Comparison of ENCODE assay signal across 16 cellular contexts in genomic region chr5:60102961-60103683, GRCh38.
DNase-seq lines count a peak whose midpoint lies in the region; ATAC-seq and TF ChIP-seq lines count a peak whose summit lies in the region.
"Had no signal": no experiment of that assay in that cellular context is flagged by ENCODE, and none has a peak within 500 bp of the region (broad histone marks: within the 10 kb centered on the region; RNA-seq: fewer than 3 reads in every experiment).

No MANE protein-coding gene starts in this region.

- no peaks in the 10 kb centered on the region for H4K20me1 ChIP-seq in neural progenitor cell (ENCODE audit: low read depth)

- H3K27ac ChIP-seq in endodermal cell (ENCODE audit: low read depth, low read length) (peak overlapping the region; percentile 88), neural progenitor cell (no peak overlapping the region), left ventricle myocardium inferior (replicated peaks) (no peak overlapping the region), gastrocnemius medialis (no peak overlapping the region)
- H3K27ac ChIP-seq: colonic mucosa, SJCRH30, transverse colon had no signal

- H3K79me2 ChIP-seq in neural progenitor cell (ENCODE audit: low read depth): no peaks in the 10 kb centered on the region

- H3K27me3 Mint-ChIP-seq in endodermal cell (ENCODE audit: insufficient read depth) (no peaks in the 10 kb centered on the region), neural progenitor cell (ENCODE audit: insufficient read depth, low read depth) (no peaks in the 10 kb centered on the region)
- no peaks in the 10 kb centered on the region for H3K27me3 Mint-ChIP-seq in activated naive CD4-positive, alpha-beta T cell treated with anti-CD3 and anti-CD28 coated beads, Interleukin-2, amount 10 ng/mL, durations not matched to agents 7 days and 5 days

- H3K4me1 Mint-ChIP-seq in endodermal cell (no peaks in the 10 kb centered on the region), neural progenitor cell (peaks cover 14% of the 10 kb centered on the region)
- no peaks in the 10 kb centered on the region for H3K4me1 Mint-ChIP-seq in activated naive CD4-positive, alpha-beta T cell treated with anti-CD3 and anti-CD28 coated beads, Interleukin-2, amount 10 ng/mL, durations not matched to agents 7 days and 5 days

- H3K36me3 ChIP-seq in endodermal cell (ENCODE audit: control insufficient read depth, insufficient read depth, low read length) (no peaks in the 10 kb centered on the region), neural progenitor cell (no peaks in the 10 kb centered on the region), left ventricle myocardium inferior (no peaks in the 10 kb centered on the region), gastrocnemius medialis (no peaks in the 10 kb centered on the region)
- H3K36me3 ChIP-seq: BE2C, colonic mucosa, SJCRH30, transverse colon had no signal

- ATAC-seq in gastrocnemius medialis: no peak

- no peak overlapping the region for H3K4me2 ChIP-seq in neural progenitor cell

- TF ChIP-seq CTCF in endodermal cell (conservative IDR thresholded peaks at IDR 0.05) (no peak), neural progenitor cell (IDR thresholded peaks at IDR 0.05) (no peak), left ventricle myocardium inferior (IDR thresholded peaks at IDR 0.05; ENCODE audit: borderline replicate concordance) (no peak), gastrocnemius medialis (IDR thresholded peaks at IDR 0.05 in 4 of 5, conservative IDR thresholded peaks at IDR 0.05 in 1 of 5) (no peak)

- no peaks in the 10 kb centered on the region for H3K36me3 Mint-ChIP-seq in endodermal cell (ENCODE audit: low read depth)
- no peaks in the 10 kb centered on the region for H3K36me3 Mint-ChIP-seq in neural progenitor cell
- no peaks in the 10 kb centered on the region for H3K36me3 Mint-ChIP-seq in activated naive CD4-positive, alpha-beta T cell treated with anti-CD3 and anti-CD28 coated beads, Interleukin-2, amount 10 ng/mL, durations not matched to agents 7 days and 5 days

- H3K27me3 ChIP-seq in endodermal cell (ENCODE audit: control insufficient read depth, insufficient read depth, low read length, poor library complexity, severe bottlenecking) (no peaks in the 10 kb centered on the region), neural progenitor cell (no peaks in the 10 kb centered on the region), left ventricle myocardium inferior (ENCODE audit: low read depth) (no peaks in the 10 kb centered on the region), gastrocnemius medialis (no peaks in the 10 kb centered on the region)
- H3K27me3 ChIP-seq: colonic mucosa, SJCRH30, transverse colon had no signal

- peaks cover 37% of the 10 kb centered on the region for H3K9me3 Mint-ChIP-seq in endodermal cell
- peaks cover 21% of the 10 kb centered on the region for H3K9me3 Mint-ChIP-seq in neural progenitor cell
- peaks cover 13% of the 10 kb centered on the region for H3K9me3 Mint-ChIP-seq in activated naive CD4-positive, alpha-beta T cell treated with anti-CD3 and anti-CD28 coated beads, Interleukin-2, amount 10 ng/mL, durations not matched to agents 7 days and 5 days

- H3K27ac Mint-ChIP-seq in endodermal cell (no peak overlapping the region), neural progenitor cell (peak overlapping the region; percentile 95)
- H3K27ac Mint-ChIP-seq in activated naive CD4-positive, alpha-beta T cell treated with anti-CD3 and anti-CD28 coated beads, Interleukin-2, amount 10 ng/mL, durations not matched to agents 7 days and 5 days: no peak overlapping the region

- no peak overlapping the region for H2AFZ ChIP-seq in neural progenitor cell (replicated peaks)

- no peak for TF ChIP-seq POLR2A in gastrocnemius medialis (IDR thresholded peaks at IDR 0.05)

- H3K4me3 ChIP-seq in endodermal cell (ENCODE audit: low read length) (no peak overlapping the region), neural progenitor cell (no peak overlapping the region), left ventricle myocardium inferior (no peak overlapping the region), gastrocnemius medialis (no peak overlapping the region)
- H3K4me3 ChIP-seq: colonic mucosa, SJCRH30, transverse colon had no signal

- H3K9ac ChIP-seq in endodermal cell (ENCODE audit: extremely low read depth, low read length, poor library complexity, severe bottlenecking) (no peak overlapping the region), neural progenitor cell (no peak overlapping the region)

- DNase-seq in Caki2 (ENCODE audit: low read depth) (peak; percentile 23), SK-MEL-5 (ENCODE audit: low read depth, low spot score) (peak; percentile 14), endodermal cell (no peak), neural progenitor cell (ENCODE audit: low spot score) (no peak), left ventricle myocardium inferior (no peak), gastrocnemius medialis (no peak), GM03348 (ENCODE audit: low spot score) (no peak)
- no peak for DNase-seq in activated naive CD4-positive, alpha-beta T cell treated with anti-CD3 and anti-CD28 coated beads, Interleukin-2, amount 10 ng/mL, durations not matched to agents 7 days and 5 days
- DNase-seq: activated naive CD4-positive, alpha-beta T cell treated with anti-CD3 and anti-CD28 coated beads, Interleukin-2, amount 50 U/mL, for 16 hours; BE2C; colonic mucosa; MV-4-11; NCI-H2171 treated with DMSO at 0.1 percent for 48 hours; SJCRH30; stimulated activated CD4-positive, alpha-beta T cell treated with anti-CD3 and anti-CD28 coated beads, Interleukin-1b, Interleukin-23, amount 100 ng/mL, for 48 hours; transverse colon had no signal

- no peaks in the 10 kb centered on the region for H3K4me1 ChIP-seq in endodermal cell (ENCODE audit: control insufficient read depth, insufficient read depth, low read length)
- H3K4me1 ChIP-seq in neural progenitor cell: no peaks in the 10 kb centered on the region
- no peaks in the 10 kb centered on the region for H3K4me1 ChIP-seq in left ventricle myocardium inferior
- H3K4me1 ChIP-seq in gastrocnemius medialis: no peaks in the 10 kb centered on the region
- H3K4me1 ChIP-seq: BE2C, colonic mucosa, SJCRH30, transverse colon had no signal

- 47 to 83% methylated on average over 3 to 4 of the region's 4 CpGs for WGBS in endodermal cell (ENCODE audit: insufficient coverage in 1 of 2, insufficient read length in 1 of 2), 2 experiments

- no peaks in the 10 kb centered on the region for H3F3A ChIP-seq in neural progenitor cell (ENCODE audit: low read depth)

- in situ Hi-C loops in Caki2 (cut with HindIII; ENCODE audit: low pct_unique_long_range_greater_than_20kb, low sequenced_read_pairs): no loop called here
- in situ Hi-C loops in SK-MEL-5 (cut with HindIII; ENCODE audit: low pct_unique_long_range_greater_than_20kb, low sequenced_read_pairs): no loop called here
- in situ Hi-C loops in gastrocnemius medialis (cut with MboI; ENCODE audit: low sequenced_read_pairs in 4 of 4): no loop called here

- H3K4me3 Mint-ChIP-seq in endodermal cell: no peak overlapping the region
- H3K4me3 Mint-ChIP-seq in neural progenitor cell: peak overlapping the region; percentile 23
- H3K4me3 Mint-ChIP-seq in activated naive CD4-positive, alpha-beta T cell treated with anti-CD3 and anti-CD28 coated beads, Interleukin-2, amount 10 ng/mL, durations not matched to agents 7 days and 5 days: no peak overlapping the region

- CTCF ChIA-PET in activated naive CD4-positive, alpha-beta T cell treated with anti-CD3 and anti-CD28 coated beads, Interleukin-2, amount 10 ng/mL, durations not matched to agents 7 days and 5 days (lab: Charles Lee): no interaction called here

- intact Hi-C loops in left ventricle myocardium inferior (cut with micrococcal nuclease) (no loop called here), gastrocnemius medialis (cut with DNase I; ENCODE audit: low total_unique reads) (no loop called here)

- H3K9me3 ChIP-seq in endodermal cell (ENCODE audit: control insufficient read depth, low read length): peaks cover 10% of the 10 kb centered on the region
- no peaks in the 10 kb centered on the region for H3K9me3 ChIP-seq in neural progenitor cell (ENCODE audit: low read depth)
- H3K9me3 ChIP-seq in left ventricle myocardium inferior (replicated peaks): no peaks in the 10 kb centered on the region
- no peaks in the 10 kb centered on the region for H3K9me3 ChIP-seq in gastrocnemius medialis
- H3K9me3 ChIP-seq: BE2C, colonic mucosa, SJCRH30, transverse colon had no signal

Comparison
In these comparisons a context has a peak if more than half of its experiments do, and no peak if none do; other contexts are left out.
1. DNase-seq: peak in Caki2 (single experiment) and SK-MEL-5 (single experiment); none in endodermal cell (single experiment), neural progenitor cell (single experiment), left ventricle myocardium inferior (single experiment), activated naive CD4-positive, alpha-beta T cell treated with anti-CD3 and anti-CD28 coated beads, Interleukin-2, amount 10 ng/mL, durations not matched to agents 7 days and 5 days (single experiment), gastrocnemius medialis (0 of 2) and GM03348 (single experiment).